ENCODE assay signal across 14 cellular contexts in genomic region chr10:42926831-42927230, GRCh38.
DNase-seq lines count a peak whose midpoint lies in the region; TF ChIP-seq lines count a peak whose summit lies in the region.
"Had no signal": no experiment of that assay in that cellular context is flagged by ENCODE, and none has a peak within 500 bp of the region (broad histone marks: within the 10 kb centered on the region; RNA-seq: fewer than 3 reads in every experiment).

No MANE protein-coding gene starts in this region.

- no peaks in the 10 kb centered on the region for H3K36me3 ChIP-seq in spleen

- no peaks in the 10 kb centered on the region for H3K4me1 ChIP-seq in spleen

- peaks cover 0 to 14% (median 9%) of the 10 kb centered on the region in 8 donors for H3K9me3 ChIP-seq in spleen

- no peak for TF ChIP-seq POLR2A in spleen (IDR thresholded peaks at IDR 0.05)

- H3K27ac ChIP-seq in spleen = no peak overlapping the region

- H3K27me3 ChIP-seq in spleen (replicated peaks in 1 of 7) = peaks cover 0 to 36% (median 6%) of the 10 kb centered on the region in 7 donors

- TF ChIP-seq CTCF in fibroblast of villous mesenchyme (IDR thresholded peaks at IDR 0.05; ENCODE audit: insufficient read depth, low read depth, low read length) = no peak
- TF ChIP-seq CTCF in spleen (IDR thresholded peaks at IDR 0.05 in 8 of 11, conservative IDR thresholded peaks at IDR 0.05 in 3 of 11) = no peak

- DNase-seq in NCI-H2171 treated with DMSO at 0.1 percent for 48 hours (lab: John Stamatoyannopoulos, UW) (peak; percentile 3), NCI-H2171 (lab: John Stamatoyannopoulos, UW) (no peak), NCI-H526 (lab: John Stamatoyannopoulos, UW) (peak; percentile 55 to 83), fibroblast of villous mesenchyme (ENCODE audit: low read depth) (peak; percentile 25), spleen (peak; percentile 36), glomerular visceral epithelial cell (ENCODE audit: extremely low spot score) (no peak), CD1c-positive myeloid dendritic cell (ENCODE audit: extremely low spot score) (no peak)
- DNase-seq in activated effector memory CD4-positive, alpha-beta T cell treated with Interleukin-2 at 50 U/mL for 16 hours = no peak
- DNase-seq: activated CD4-positive, alpha-beta memory T cell treated with anti-CD3 and anti-CD28 coated beads for 36 hours; activated gamma-delta T cell treated with Interleukin-2 at 50 U/mL for 16 hours; natural killer cell; NCI-H226; trophoblast cell had no signal

- 60 to 77% (median 69%) methylated on average over 4 to 6 of the region's 6 CpGs for WGBS in spleen, 5 donors

- H3K4me3 ChIP-seq in fibroblast of villous mesenchyme (ENCODE audit: low read depth, low read length) (no peak overlapping the region), spleen (no peak overlapping the region)
- H3K4me3 ChIP-seq: smooth muscle cell had no signal

- intact Hi-C loops in spleen (cut with DNase I; ENCODE audit: low total_unique reads) = no loop called here

Comparison
In these comparisons a context has a peak if more than half of its experiments do, and no peak if none do; other contexts are left out.
1. DNase-seq: peak in NCI-H2171 treated with DMSO at 0.1 percent for 48 hours (single experiment), NCI-H526 (2 of 2), fibroblast of villous mesenchyme (single experiment) and spleen (single experiment); none in NCI-H2171 (single experiment), glomerular visceral epithelial cell (single experiment), CD1c-positive myeloid dendritic cell (single experiment) and activated effector memory CD4-positive, alpha-beta T cell treated with Interleukin-2 at 50 U/mL for 16 hours (single experiment).